Comparison of ENCODE assay signal across 1 cellular context in genomic region chr15:31004220-31004733, GRCh38.
TF ChIP-seq lines count a peak whose summit lies in the region.

No MANE protein-coding gene starts in this region.

TF ChIP-seq in SK-N-SH treated with all-trans-retinoic acid at 6 μM for 48 hours, 23 proteins besides CTCF, POLR2A, EP300 and RAD21 (continued from another document):
- TF ChIP-seq CSRNP3 (CRISPR knock-in tag; IDR thresholded peaks at IDR 0.05) (no peak), OSR1 (CRISPR knock-in tag; IDR thresholded peaks at IDR 0.05) (no peak), ZNF8 (CRISPR knock-in tag; IDR thresholded peaks at IDR 0.05) (no peak), PATZ1 (CRISPR knock-in tag; IDR thresholded peaks at IDR 0.05; ENCODE audit: borderline replicate concordance) (no peak), PPARA (CRISPR knock-in tag; IDR thresholded peaks at IDR 0.05; ENCODE audit: borderline replicate concordance) (no peak)
